Comparison of ENCODE assay signal across 27 cellular contexts in genomic region chr9:119773823-119774222, GRCh38.
"Had no signal": no experiment of that assay in that cellular context is flagged by ENCODE, and none has a peak within 500 bp of the region (broad histone marks: within the 10 kb centered on the region; RNA-seq: fewer than 3 reads in every experiment).

No MANE protein-coding gene starts in this region.

- H3K9me3 ChIP-seq: left lung, lower lobe of right lung, pancreas, prostate gland, tibial nerve, uterus had no signal

- DNase-seq: hippocampal formation; immature natural killer cell; kidney; left colon; left lung; lower lobe of right lung; mammary epithelial cell; mesenchymal stem cell; naive B cell; natural killer cell; nucleus accumbens; pancreas; posterior cingulate gyrus; retina; right cardiac atrium; stimulated activated CD4-positive, alpha-beta T cell treated with anti-CD3 and anti-CD28 coated beads, Interleukin-12 subunit alpha, Interleukin-12 subunit beta, amount 100 ng/mL, for 4 hours; stimulated activated CD4-positive, alpha-beta T cell treated with anti-CD3 and anti-CD28 coated beads, Interleukin-15, amount 100 ng/mL, for 24 hours; stimulated activated CD4-positive, alpha-beta T cell treated with anti-CD3 and anti-CD28 coated beads, Interleukin-2, amount 100 ng/mL, for 24 hours; stimulated activated CD4-positive, alpha-beta T cell treated with anti-CD3 and anti-CD28 coated beads, Interleukin-4, amount 100 ng/mL, for 1 hour; stimulated activated naive B cell treated with anti-CD40 and anti-IgM and Interleukin-4, amounts not matched to agents 10 μg/mL and 1 μg/mL and 100 μg/mL, for 72 hours; stimulated activated naive CD8-positive, alpha-beta T cell treated with anti-CD3 and anti-CD28 coated beads, Interleukin-15, Interleukin-2, amounts not matched to agents 100 U/mL and 50 U/mL, for 24 hours; uterus had no signal

- H3K27me3 Mint-ChIP-seq: stimulated activated naive B cell treated with anti-CD40 and anti-IgM and Interleukin-4, amounts not matched to agents 10 μg/mL and 1 μg/mL and 100 μg/mL, for 72 hours had no signal

- H3K27ac ChIP-seq: left lung, lower lobe of right lung, pancreas, prostate gland, skin epidermis, tibial nerve, uterus had no signal

- H3K9me3 Mint-ChIP-seq: stimulated activated naive B cell treated with anti-CD40 and anti-IgM and Interleukin-4, amounts not matched to agents 10 μg/mL and 1 μg/mL and 100 μg/mL, for 72 hours; type B pancreatic cell had no signal

- H3K4me1 ChIP-seq: left lung, lower lobe of right lung, pancreas, prostate gland, tibial nerve, uterus had no signal

- H3K4me1 Mint-ChIP-seq: immature natural killer cell; natural killer cell; stimulated activated naive B cell treated with anti-CD40 and anti-IgM and Interleukin-4, amounts not matched to agents 10 μg/mL and 1 μg/mL and 100 μg/mL, for 72 hours had no signal

- ATAC-seq: left colon; left lung; lower lobe of right lung; natural killer cell; pancreas; right cardiac atrium; sciatic nerve; stimulated activated naive B cell treated with anti-CD40 and anti-IgM and Interleukin-4, amounts not matched to agents 10 μg/mL and 1 μg/mL and 100 μg/mL, for 72 hours; stimulated activated naive CD8-positive, alpha-beta T cell treated with anti-CD3 and anti-CD28 coated beads, Interleukin-15, Interleukin-2, amounts not matched to agents 100 U/mL and 50 U/mL, for 24 hours had no signal

- H3K4me3 Mint-ChIP-seq: immature natural killer cell; naive B cell; natural killer cell; stimulated activated naive B cell treated with anti-CD40 and anti-IgM and Interleukin-4, amounts not matched to agents 10 μg/mL and 1 μg/mL and 100 μg/mL, for 72 hours; type B pancreatic cell had no signal

- H3K27me3 ChIP-seq: left lung, pancreas, tibial nerve, uterus had no signal

- H3K36me3 ChIP-seq: left lung, lower lobe of right lung, pancreas, prostate gland, tibial nerve, uterus had no signal

- H3K27ac Mint-ChIP-seq: immature natural killer cell; naive B cell; natural killer cell; stimulated activated naive B cell treated with anti-CD40 and anti-IgM and Interleukin-4, amounts not matched to agents 10 μg/mL and 1 μg/mL and 100 μg/mL, for 72 hours; type B pancreatic cell had no signal

- H3K4me3 ChIP-seq: left lung, lower lobe of right lung, pancreas, prostate gland, skin epidermis, tibial nerve, uterus had no signal

- H3K36me3 Mint-ChIP-seq: immature natural killer cell; naive B cell; natural killer cell; stimulated activated naive B cell treated with anti-CD40 and anti-IgM and Interleukin-4, amounts not matched to agents 10 μg/mL and 1 μg/mL and 100 μg/mL, for 72 hours; type B pancreatic cell had no signal
